In the genomic region with DNA sequence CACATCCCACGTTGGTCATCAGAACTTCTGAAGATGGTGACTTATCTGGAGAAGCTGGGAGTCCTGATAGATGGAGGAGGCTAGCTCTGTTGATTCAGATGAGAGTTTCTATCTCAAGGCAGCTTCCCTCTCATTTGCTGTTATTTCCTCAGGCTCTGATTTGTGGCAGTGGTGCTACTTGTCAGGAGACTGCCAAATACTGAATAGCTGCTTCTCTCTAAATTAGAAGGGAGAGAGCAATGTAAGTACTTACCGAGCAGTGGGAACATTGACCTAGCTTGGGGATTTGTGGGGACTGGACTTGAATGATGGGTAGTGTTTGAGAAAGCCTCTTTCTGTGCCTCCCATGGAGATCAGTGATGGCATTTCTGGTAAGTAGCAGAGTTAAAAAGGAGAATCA, we compare ENCODE assay signal across 39 cellular contexts. TPM values are rescaled to one million over a fixed set of nuclear protein-coding genes. Genes with fewer than 3 reads are reported as not detected.
"Had no signal": no experiment of that assay in that cellular context is flagged by ENCODE, and none has a peak within 500 bp of the region (broad histone marks: within the 10 kb centered on the region; RNA-seq: fewer than 3 reads in every experiment).

A gene with protein sequence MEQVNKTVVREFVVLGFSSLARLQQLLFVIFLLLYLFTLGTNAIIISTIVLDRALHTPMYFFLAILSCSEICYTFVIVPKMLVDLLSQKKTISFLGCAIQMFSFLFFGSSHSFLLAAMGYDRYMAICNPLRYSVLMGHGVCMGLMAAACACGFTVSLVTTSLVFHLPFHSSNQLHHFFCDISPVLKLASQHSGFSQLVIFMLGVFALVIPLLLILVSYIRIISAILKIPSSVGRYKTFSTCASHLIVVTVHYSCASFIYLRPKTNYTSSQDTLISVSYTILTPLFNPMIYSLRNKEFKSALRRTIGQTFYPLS (plus strand): TSS at position 301 of the 400 bp plus-strand sequence. CDS start 3,728 bp downstream, outside the sequence.

- H3K27ac ChIP-seq: KMS-11 had no signal

- H3K4me2 ChIP-seq: KMS-11 had no signal

- H3K4me3 ChIP-seq: MG63 had no signal

- DNase-seq: Karpas-422, KG1, MG63, MM.1S, MV-4-11, NCI-H1048, NCI-H1092, NCI-H1092 treated with DMSO at 0.1 percent for 48 hours, NCI-H1105, NCI-H1105 treated with DMSO at 0.1 percent for 48 hours, NCI-H1417, NCI-H1417 treated with DMSO at 0.1 percent for 48 hours, NCI-H1436, NCI-H1436 treated with DMSO at 0.1 percent for 48 hours, NCI-H146, NCI-H1694, NCI-H1694 treated with DMSO at 0.1 percent for 48 hours, NCI-H187, NCI-H187 treated with DMSO at 0.1 percent for 48 hours, NCI-H1930, NCI-H2029, NCI-H2029 treated with DMSO at 0.1 percent for 48 hours, NCI-H2081, NCI-H2081 treated with DMSO at 0.1 percent for 48 hours, NCI-H2107, NCI-H2171, NCI-H2171 treated with DMSO at 0.1 percent for 48 hours, NCI-H2227 treated with DMSO at 0.1 percent for 48 hours, NCI-H226, NCI-H345, NCI-H446, NCI-H446 treated with DMSO at 0.1 percent for 48 hours, NCI-H510A, NCI-H510A treated with DMSO at 0.1 percent for 48 hours had no signal

- H3K9ac ChIP-seq: KMS-11 had no signal

- H3K9me3 ChIP-seq: MG63 had no signal

- H3K27me3 ChIP-seq: MG63 had no signal

- H3K36me3 ChIP-seq: MG63 had no signal

RNA-seq across cellular contexts. Expression of the gene that starts here (rescaled TPM):
- total RNA-seq: LHCN-M2, M059J, MCF 10A, NCI-H460 had no signal
